Comparison of ENCODE assay signal across 10 cellular contexts in genomic region chr9:36818242-36818938, GRCh38.
DNase-seq lines count a peak whose midpoint lies in the region; ATAC-seq, FAIRE-seq and TF ChIP-seq lines count a peak whose summit lies in the region.
"Had no signal": no experiment of that assay in that cellular context is flagged by ENCODE, and none has a peak within 500 bp of the region (broad histone marks: within the 10 kb centered on the region; RNA-seq: fewer than 3 reads in every experiment).

No MANE protein-coding gene starts in this region.

- peaks cover 4 to 6% (median 5%) of the 10 kb centered on the region in 4 donors for H3K4me1 Mint-ChIP-seq in naive thymus-derived CD8-positive, alpha-beta T cell

- no peaks in the 10 kb centered on the region for H3K36me3 Mint-ChIP-seq in naive thymus-derived CD8-positive, alpha-beta T cell

- intact Hi-C loops in body of pancreas (cut with DNase I), result no loop called here

- H3K4me1 ChIP-seq in HUES48 (ENCODE audit: control insufficient read depth, insufficient read depth, low read length), result peaks cover 11% of the 10 kb centered on the region
- peaks cover 12% of the 10 kb centered on the region for H3K4me1 ChIP-seq in body of pancreas
- H3K4me1 ChIP-seq in small intestine (ENCODE audit: control insufficient read depth in 2 of 2, insufficient read depth in 1 of 2, low read depth in 1 of 2, low read length in 1 of 2), result no peaks in the 10 kb centered on the region

- H3K4me3 Mint-ChIP-seq in naive thymus-derived CD8-positive, alpha-beta T cell, result peak overlapping the region in 2 of 10 donors; percentile 1 to 44
- H3K4me3 Mint-ChIP-seq: effector memory CD8-positive, alpha-beta T cell had no signal

- peaks cover 0 to 4% (median 0%) of the 10 kb centered on the region in 9 donors for H3K9me3 Mint-ChIP-seq in naive thymus-derived CD8-positive, alpha-beta T cell
- H3K9me3 Mint-ChIP-seq: effector memory CD8-positive, alpha-beta T cell had no signal

- FAIRE-seq in small intestine (lab: Jason Lieb, UNC), result no peak

- POLR2A ChIA-PET in naive thymus-derived CD8-positive, alpha-beta T cell (lab: Charles Lee), result no interaction called here

- H3K9me3 ChIP-seq in HUES48 (ENCODE audit: control insufficient read depth, insufficient read depth, low read length) (no peaks in the 10 kb centered on the region), body of pancreas (no peaks in the 10 kb centered on the region), iPS-18c (ENCODE audit: control insufficient read depth, insufficient read depth, low read length) (no peaks in the 10 kb centered on the region), small intestine (ENCODE audit: control insufficient read depth, low read depth) (no peaks in the 10 kb centered on the region)

- DNase-seq in body of pancreas (peak in 1 of 4 donors; percentile 15), skeletal muscle cell (ENCODE audit: low read depth) (no peak), small intestine (no peak), GF-D8 (lab: John Stamatoyannopoulos, UW) (no peak), LoVo (ENCODE audit: low spot score) (no peak)
- DNase-seq in naive thymus-derived CD8-positive, alpha-beta T cell, result no peak
- DNase-seq: effector memory CD8-positive, alpha-beta T cell; EL had no signal

- ATAC-seq in body of pancreas, result peak; percentile 47
- ATAC-seq in naive thymus-derived CD8-positive, alpha-beta T cell, result no peak
- ATAC-seq: effector memory CD8-positive, alpha-beta T cell had no signal

- H3K27me3 Mint-ChIP-seq in naive thymus-derived CD8-positive, alpha-beta T cell, result peaks cover 17 to 52% (median 43%) of the 10 kb centered on the region in 5 donors

- H3K9ac ChIP-seq in HUES48 (ENCODE audit: low read depth, low read length), result no peak overlapping the region

- H3K36me3 ChIP-seq in HUES48 (ENCODE audit: control insufficient read depth, insufficient read depth, low read length), result no peaks in the 10 kb centered on the region
- H3K36me3 ChIP-seq in body of pancreas (replicated peaks in 1 of 2; ENCODE audit: insufficient read depth in 1 of 2, low read depth in 2 of 2), result no peaks in the 10 kb centered on the region
- H3K36me3 ChIP-seq in small intestine (ENCODE audit: control insufficient read depth in 2 of 2, insufficient read depth in 2 of 2, low read length in 2 of 2), result no peaks in the 10 kb centered on the region

- H3K27ac Mint-ChIP-seq in naive thymus-derived CD8-positive, alpha-beta T cell, result no peak overlapping the region
- H3K27ac Mint-ChIP-seq: effector memory CD8-positive, alpha-beta T cell had no signal

- H3K27ac ChIP-seq in HUES48 (ENCODE audit: low read depth, low read length), result no peak overlapping the region
- no peak overlapping the region for H3K27ac ChIP-seq in body of pancreas
- no peak overlapping the region for H3K27ac ChIP-seq in small intestine (ENCODE audit: low read depth in 1 of 2, low read length in 1 of 2)

- WGBS in body of pancreas, 2 donors, result 12 to 15% methylated on average over 27 to 30 of the region's 32 CpGs
- WGBS in small intestine, 3 donors, result 14 to 23% (median 15%) methylated on average over 27 to 32 of the region's 32 CpGs

- TF ChIP-seq CTCF in body of pancreas (IDR thresholded peaks at IDR 0.05), result no peak

- no peak for TF ChIP-seq POLR2A in body of pancreas (IDR thresholded peaks at IDR 0.05)

- H3K4me3 ChIP-seq in HUES48 (ENCODE audit: low read depth, low read length) (peak overlapping the region; percentile 50), body of pancreas (no peak overlapping the region), iPS-18c (ENCODE audit: insufficient read depth, low read depth, low read length) (peak overlapping the region; percentile 17), skeletal muscle cell (ENCODE audit: low read depth, low read length) (peak overlapping the region; percentile 5), small intestine (ENCODE audit: low read depth in 1 of 2, low read length in 2 of 2) (no peak overlapping the region)

- H3K27me3 ChIP-seq in HUES48 (ENCODE audit: control insufficient read depth, insufficient read depth, low read length) (peaks cover 34% of the 10 kb centered on the region), body of pancreas (peaks cover 0 to 19% of the 10 kb centered on the region in 2 donors), small intestine (ENCODE audit: control insufficient read depth in 2 of 2, insufficient read depth in 2 of 2, low read length in 2 of 2) (peaks cover 0 to 6% of the 10 kb centered on the region in 2 donors)

Comparison
In these comparisons a context has a peak if more than half of its experiments do, and no peak if none do; other contexts are left out.
1. H3K4me3 ChIP-seq: peak in HUES48 (single experiment), iPS-18c (single experiment) and skeletal muscle cell (single experiment); none in body of pancreas (0 of 2) and small intestine (0 of 2).